Comparison of ENCODE assay signal across 29 cellular contexts in genomic region chr2:145599761-145600160, GRCh38.
DNase-seq lines count a peak whose midpoint lies in the region; ATAC-seq, FAIRE-seq and TF ChIP-seq lines count a peak whose summit lies in the region.
"Had no signal": no experiment of that assay in that cellular context is flagged by ENCODE, and none has a peak within 500 bp of the region (broad histone marks: within the 10 kb centered on the region; RNA-seq: fewer than 3 reads in every experiment).

No MANE protein-coding gene starts in this region.

- CTCF ChIA-PET in HepG2 (lab: Yijun Ruan, JAX; ENCODE audit: low intra/inter-chr PET ratio, low total read pairs) = no interaction called here

- H3K9ac ChIP-seq in HepG2 (ENCODE audit: insufficient read depth, low read depth, low read length) = no peak overlapping the region
- H3K9ac ChIP-seq in fibroblast of lung (ENCODE audit: insufficient read depth, low read length) = no peak overlapping the region
- H3K9ac ChIP-seq in subcutaneous abdominal adipose tissue (ENCODE audit: low read length in 5 of 5) = no peak overlapping the region
- H3K9ac ChIP-seq: BLaER1 had no signal

- no peaks in the 10 kb centered on the region for H3K9me3 ChIP-seq in HepG2 (ENCODE audit: low read length)
- H3K9me3 ChIP-seq in right lobe of liver = no peaks in the 10 kb centered on the region
- no peaks in the 10 kb centered on the region for H3K9me3 ChIP-seq in fibroblast of lung (ENCODE audit: control insufficient read depth, insufficient read depth, low read depth, low read length)
- H3K9me3 ChIP-seq in subcutaneous abdominal adipose tissue (ENCODE audit: control insufficient read depth in 5 of 5, low read length in 5 of 5) = no peaks in the 10 kb centered on the region
- no peaks in the 10 kb centered on the region for H3K9me3 ChIP-seq in left ventricle myocardium inferior (replicated peaks)
- H3K9me3 ChIP-seq: BLaER1, spleen, suprapubic skin had no signal

- H3K36me3 ChIP-seq in HepG2 (replicated peaks in 1 of 2; ENCODE audit: control insufficient read depth in 1 of 2, insufficient read depth in 2 of 2, low read length in 2 of 2) (no peaks in the 10 kb centered on the region), right lobe of liver (no peaks in the 10 kb centered on the region), fibroblast of lung (ENCODE audit: control insufficient read depth, insufficient read depth, low read length) (no peaks in the 10 kb centered on the region), subcutaneous abdominal adipose tissue (ENCODE audit: control insufficient read depth in 5 of 5, insufficient read depth in 5 of 5, low read length in 5 of 5) (no peaks in the 10 kb centered on the region), left ventricle myocardium inferior (no peaks in the 10 kb centered on the region)
- H3K36me3 ChIP-seq: BLaER1, spleen, suprapubic skin had no signal

- BruUV-seq in HepG2 (replicated peaks; lab: Mats Ljungman, UMichigan) = no TSS peak

- H3K4me1 ChIP-seq in HepG2 (ENCODE audit: insufficient read depth, low read length) = no peaks in the 10 kb centered on the region
- H3K4me1 ChIP-seq in right lobe of liver = no peaks in the 10 kb centered on the region
- peaks cover 6% of the 10 kb centered on the region for H3K4me1 ChIP-seq in fibroblast of lung (ENCODE audit: control insufficient read depth, extremely low read depth, insufficient read depth, low read length)
- H3K4me1 ChIP-seq in subcutaneous abdominal adipose tissue (ENCODE audit: control insufficient read depth in 5 of 5, insufficient read depth in 5 of 5, low read length in 5 of 5) = peaks cover 0 to 35% (median 15%) of the 10 kb centered on the region in 5 donors
- no peaks in the 10 kb centered on the region for H3K4me1 ChIP-seq in left ventricle myocardium inferior
- H3K4me1 ChIP-seq: BLaER1 had no signal

- DNase-seq in HepG2 (ENCODE audit: low spot score) = no peak
- DNase-seq in right lobe of liver = no peak
- peak; percentile 9 for DNase-seq in astrocyte of the cerebellum (ENCODE audit: low read depth)
- peak; percentile 50 to 83 for DNase-seq in fibroblast of lung (ENCODE audit: low read depth in 2 of 2)
- no peak for DNase-seq in left ventricle myocardium inferior
- no peak for DNase-seq in foreskin melanocyte
- DNase-seq in activated effector memory CD4-positive, alpha-beta T cell treated with anti-CD3 and anti-CD28 coated beads, Interleukin-2, amount 50 U/mL, for 16 hours = no peak
- DNase-seq: 8988T; activated CD4-positive, alpha-beta T cell treated with anti-CD3 and anti-CD28 coated beads, Interleukin-2, amount 50 U/mL, for 4 hours; activated CD8-positive, alpha-beta memory T cell treated with anti-CD3 and anti-CD28 coated beads, Interleukin-2, amount 50 U/mL, for 48 hours; activated naive CD8-positive, alpha-beta T cell treated with anti-CD3 and anti-CD28 coated beads, Interleukin-2, amount 50 U/mL, for 24 hours; DND-41; natural killer cell; NCI-H1417; OCI-M1; spleen; stimulated activated CD4-positive, alpha-beta T cell treated with anti-CD3 and anti-CD28 coated beads, Interleukin-2, amount 100 ng/mL, for 48 hours; T-helper 9 cell had no signal

- H3K4me2 ChIP-seq in HepG2 (ENCODE audit: low read depth, low read length) (no peak overlapping the region), fibroblast of lung (ENCODE audit: extremely low read depth, insufficient read depth, low read length) (no peak overlapping the region)
- H3K4me2 ChIP-seq: BLaER1, hepatocyte had no signal

- TF ChIP-seq RAD21 in HepG2 (CRISPR knock-in tag; IDR thresholded peaks at IDR 0.05) = no peak

- peak overlapping the region; percentile 5 for H2AFZ ChIP-seq in HepG2 (ENCODE audit: low read length)
- no peak overlapping the region for H2AFZ ChIP-seq in fibroblast of lung (ENCODE audit: low read length)
- H2AFZ ChIP-seq: hepatocyte had no signal

- TF ChIP-seq POLR2A in HepG2 (IDR thresholded peaks at IDR 0.05; ENCODE audit: insufficient read depth in 1 of 2, low read depth in 2 of 2, low read length in 2 of 2) (no peak), right lobe of liver (IDR thresholded peaks at IDR 0.05) (no peak)

- intact Hi-C loops in HepG2 (cut with micrococcal nuclease; ENCODE audit: unreplicated experiment) (no loop called here), right lobe of liver (cut with DNase I) (no loop called here), left ventricle myocardium inferior (cut with micrococcal nuclease) (no loop called here)

- POLR2A ChIA-PET in HepG2 (lab: Yijun Ruan, JAX) = no interaction called here

- no peak for TF ChIP-seq EP300 in HepG2 (IDR thresholded peaks at IDR 0.05; ENCODE audit: low read depth in 2 of 2, low read length in 2 of 2)
- no peak for TF ChIP-seq EP300 in HepG2 (CRISPR knock-in tag; IDR thresholded peaks at IDR 0.05; ENCODE audit: borderline replicate concordance)

- no peak overlapping the region for H3K4me3 ChIP-seq in HepG2 (replicated peaks in 1 of 3; ENCODE audit: insufficient read depth in 1 of 3, low read depth in 2 of 3, low read length in 3 of 3)
- H3K4me3 ChIP-seq in right lobe of liver = no peak overlapping the region
- H3K4me3 ChIP-seq in astrocyte of the cerebellum (ENCODE audit: low read depth, low read length) = no peak overlapping the region
- no peak overlapping the region for H3K4me3 ChIP-seq in fibroblast of lung (replicated peaks in 1 of 4; ENCODE audit: control extremely low read depth in 1 of 4, insufficient read depth in 1 of 4, low read depth in 3 of 4, low read length in 4 of 4)
- no peak overlapping the region for H3K4me3 ChIP-seq in subcutaneous abdominal adipose tissue (ENCODE audit: low read depth in 1 of 5, low read length in 5 of 5)
- no peak overlapping the region for H3K4me3 ChIP-seq in left ventricle myocardium inferior
- H3K4me3 ChIP-seq: BLaER1, hepatocyte, spleen, suprapubic skin had no signal

- H3K79me2 ChIP-seq in HepG2 (ENCODE audit: insufficient read depth, low read length) = no peaks in the 10 kb centered on the region
- H3K79me2 ChIP-seq in fibroblast of lung (ENCODE audit: control insufficient read depth, insufficient read depth, low read length) = no peaks in the 10 kb centered on the region
- H3K79me2 ChIP-seq: hepatocyte had no signal

- in situ Hi-C loops in HepG2 (cut with HindIII; ENCODE audit: extremely low pct_ligation_motif_present, low pct_unique_long_range_greater_than_20kb) = no loop called here
- in situ Hi-C loops in astrocyte of the cerebellum (cut with HindIII; ENCODE audit: low sequenced_read_pairs) = no loop called here

- no peak for ATAC-seq in HepG2
- ATAC-seq in right lobe of liver = no peak
- ATAC-seq: activated naive CD8-positive, alpha-beta T cell treated with anti-CD3 and anti-CD28 coated beads, Interleukin-2, amount 50 U/mL, for 24 hours; left lobe of liver; natural killer cell; Right ventricle myocardium inferior; stimulated activated effector memory CD8-positive, alpha-beta T cell treated with anti-CD3 and anti-CD28 coated beads, Interleukin-12 subunit alpha, Interleukin-12 subunit beta, amount 100 ng/mL, for 72 hours; WTC11 had no signal

- FAIRE-seq in HepG2 (lab: Jason Lieb, UNC) = no peak
- FAIRE-seq: endothelial cell of umbilical vein, frontal cortex, GM12892 had no signal

- H3K27me3 ChIP-seq in HepG2 (ENCODE audit: control insufficient read depth in 1 of 2, insufficient read depth in 2 of 2, low read length in 2 of 2) (no peaks in the 10 kb centered on the region), right lobe of liver (no peaks in the 10 kb centered on the region), fibroblast of lung (ENCODE audit: control insufficient read depth, insufficient read depth, low read length) (no peaks in the 10 kb centered on the region), subcutaneous abdominal adipose tissue (ENCODE audit: control insufficient read depth in 5 of 5, insufficient read depth in 4 of 5, low read length in 5 of 5) (no peaks in the 10 kb centered on the region), left ventricle myocardium inferior (ENCODE audit: low read depth) (no peaks in the 10 kb centered on the region)
- H3K27me3 ChIP-seq: BLaER1, hepatocyte, spleen, suprapubic skin had no signal

- TF ChIP-seq CTCF in HepG2 (CRISPR knock-in tag; IDR thresholded peaks at IDR 0.05) (no peak), right lobe of liver (IDR thresholded peaks at IDR 0.05) (no peak), astrocyte of the cerebellum (IDR thresholded peaks at IDR 0.05; ENCODE audit: low read depth, low read length, missing control alignments) (no peak), fibroblast of lung (conservative IDR thresholded peaks at IDR 0.05 in 1 of 2, IDR thresholded peaks at IDR 0.05 in 1 of 2; ENCODE audit: low read depth in 1 of 2, low read length in 2 of 2) (no peak), left ventricle myocardium inferior (IDR thresholded peaks at IDR 0.05; ENCODE audit: borderline replicate concordance) (no peak)

- H3K27ac ChIP-seq in HepG2 (ENCODE audit: extremely low read length, insufficient read depth, low read length) = no peak overlapping the region
- H3K27ac ChIP-seq in right lobe of liver = no peak overlapping the region
- no peak overlapping the region for H3K27ac ChIP-seq in fibroblast of lung (ENCODE audit: insufficient read depth, low read length)
- H3K27ac ChIP-seq in subcutaneous abdominal adipose tissue (ENCODE audit: low read depth, low read length) = peak overlapping the region; percentile 26
- no peak overlapping the region for H3K27ac ChIP-seq in left ventricle myocardium inferior (replicated peaks)
- H3K27ac ChIP-seq: BLaER1, hepatocyte, spleen, suprapubic skin had no signal

- no peaks in the 10 kb centered on the region for H4K20me1 ChIP-seq in HepG2 (ENCODE audit: insufficient read depth, low read length)
- H4K20me1 ChIP-seq in fibroblast of lung (ENCODE audit: control insufficient read depth, extremely low read depth, insufficient read depth, low read length) = no peaks in the 10 kb centered on the region
- H4K20me1 ChIP-seq: BLaER1 had no signal

TF ChIP-seq in HepG2, 621 proteins besides CTCF, POLR2A, EP300 and RAD21:
- TF ChIP-seq MYC (CRISPR knock-in tag; IDR thresholded peaks at IDR 0.05; ENCODE audit: borderline replicate concordance) (no peak), HOXA3 (CRISPR knock-in tag; IDR thresholded peaks at IDR 0.05) (no peak), TP53 (CRISPR knock-in tag; conservative IDR thresholded peaks at IDR 0.05) (no peak), NKX3-1 (CRISPR knock-in tag; IDR thresholded peaks at IDR 0.05) (no peak), ZNF230 (CRISPR knock-in tag; IDR thresholded peaks at IDR 0.05) (no peak), KMT2B (CRISPR knock-in tag; IDR thresholded peaks at IDR 0.05) (no peak), ZNF121 (CRISPR knock-in tag; IDR thresholded peaks at IDR 0.05) (no peak), CAMTA2 (CRISPR knock-in tag; IDR thresholded peaks at IDR 0.05; ENCODE audit: borderline replicate concordance) (no peak)

Comparison
In these comparisons a context has a peak if more than half of its experiments do, and no peak if none do; other contexts are left out.
1. DNase-seq: peak in astrocyte of the cerebellum (single experiment) and fibroblast of lung (2 of 2); none in HepG2 (single experiment), right lobe of liver (0 of 3), left ventricle myocardium inferior (single experiment), foreskin melanocyte (single experiment) and activated effector memory CD4-positive, alpha-beta T cell treated with anti-CD3 and anti-CD28 coated beads, Interleukin-2, amount 50 U/mL, for 16 hours (single experiment).